ENCODE assay signal across 1 cellular context in the genomic region with DNA sequence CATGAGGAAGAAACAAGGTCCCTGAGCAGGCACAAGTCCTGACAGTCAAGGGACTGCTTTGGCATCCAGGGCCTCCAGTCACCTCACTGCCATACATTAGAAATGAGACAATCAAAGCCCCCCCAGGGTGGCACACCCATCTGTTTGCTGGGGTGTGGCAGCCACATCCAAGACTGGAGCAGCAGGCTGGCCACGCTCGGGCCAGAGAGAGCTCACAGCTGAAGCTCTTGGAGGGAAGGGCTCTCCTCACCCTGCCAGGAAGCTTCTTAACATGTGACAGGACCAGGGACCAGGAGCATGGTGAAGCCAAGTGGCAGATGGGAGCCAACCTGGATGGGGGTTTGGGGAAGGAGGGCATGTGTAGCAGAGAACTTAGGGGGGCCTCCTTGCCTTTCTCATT.
TF ChIP-seq lines count a peak whose summit lies in the region.

No MANE protein-coding gene starts in this region.

TF ChIP-seq in HCT116, 20 proteins besides CTCF, POLR2A, EP300 and RAD21:
- TF ChIP-seq SP1 (IDR thresholded peaks at IDR 0.05; ENCODE audit: low read depth) (no peak), EZH2phosphoT487 (IDR thresholded peaks at IDR 0.05; ENCODE audit: borderline replicate concordance) (no peak)
